Comparison of ENCODE assay signal across 13 cellular contexts in the genomic region with DNA sequence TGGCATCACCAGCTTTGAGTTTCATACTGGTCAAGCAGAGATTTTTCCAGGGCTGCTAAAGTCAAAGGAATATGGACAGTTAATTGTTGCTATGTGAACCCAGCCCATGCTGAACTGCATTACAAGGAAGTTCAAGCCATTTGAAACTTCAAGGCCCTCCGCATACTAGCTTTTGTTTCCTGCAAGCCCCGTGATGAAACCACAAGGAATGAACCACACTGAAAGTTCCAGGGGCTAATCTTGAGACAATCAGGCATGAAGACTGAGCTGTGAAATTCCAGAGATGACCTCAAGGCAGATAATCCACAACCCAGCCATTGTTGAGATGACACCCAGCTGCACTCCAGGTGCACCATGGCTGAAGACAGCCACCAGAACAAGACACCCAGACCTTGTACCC.
DNase-seq lines count a peak whose midpoint lies in the region; FAIRE-seq and TF ChIP-seq lines count a peak whose summit lies in the region.
"Had no signal": no experiment of that assay in that cellular context is flagged by ENCODE, and none has a peak within 500 bp of the region (broad histone marks: within the 10 kb centered on the region; RNA-seq: fewer than 3 reads in every experiment).

No MANE protein-coding gene starts in this region.

- TF ChIP-seq POLR2A in tibial nerve (IDR thresholded peaks at IDR 0.05) (no peak), GM12892 (IDR thresholded peaks at IDR 0.05; ENCODE audit: low read depth, low read length) (no peak)

- 56 to 58% methylated on average over 2 of the region's 2 CpGs for WGBS in tibial nerve, 2 donors

- no peak for TF ChIP-seq EP300 in tibial nerve (IDR thresholded peaks at IDR 0.05)

- H3K4me3 ChIP-seq in NT2/D1 (ENCODE audit: insufficient read length, low read depth) (no peak overlapping the region), foreskin fibroblast (ENCODE audit: low read depth in 1 of 2, low read length in 2 of 2) (no peak overlapping the region), skeletal muscle cell (ENCODE audit: low read depth, low read length) (no peak overlapping the region), tibial nerve (no peak overlapping the region)

- H3K4me1 ChIP-seq in NT2/D1 (ENCODE audit: insufficient read depth, insufficient read length) = peaks cover 7% of the 10 kb centered on the region
- H3K4me1 ChIP-seq in tibial nerve = peaks cover 0 to 14% (median 6%) of the 10 kb centered on the region in 4 donors

- DNase-seq in GM04504 (ENCODE audit: low read depth) (peak; percentile 13), NT2/D1 (ENCODE audit: low read depth, low spot score) (peak; percentile 39), foreskin fibroblast (peak; percentile 17 to 33), skeletal muscle cell (ENCODE audit: low read depth) (peak; percentile 25), tibial nerve (ENCODE audit: low spot score in 2 of 2) (no peak), GM12892 (ENCODE audit: insufficient read length) (no peak)
- no peak for DNase-seq in activated CD4-positive, alpha-beta T cell treated with anti-CD3 and anti-CD28 coated beads, Interleukin-2, amount 50 U/mL, for 48 hours
- DNase-seq: activated CD4-positive, alpha-beta T cell treated with anti-CD3 and anti-CD28 coated beads for 48 hours; activated T-cell treated with anti-CD3 and anti-CD28 coated beads, Interleukin-2, amount 50 U/mL, for 72 hours; aorta; effector CD4-positive, alpha-beta T cell; left cardiac atrium; T-helper 17 cell had no signal

- no peaks in the 10 kb centered on the region for H3K27me3 ChIP-seq in NT2/D1 (ENCODE audit: insufficient read depth, insufficient read length)
- no peaks in the 10 kb centered on the region for H3K27me3 ChIP-seq in tibial nerve

- no peak overlapping the region for H3K27ac ChIP-seq in tibial nerve

- no peak for FAIRE-seq in GM12892 (lab: Jason Lieb, UNC)

- no peak overlapping the region for H3K9ac ChIP-seq in NT2/D1 (ENCODE audit: insufficient read length, low read depth)

- H3K9me3 ChIP-seq in NT2/D1 (ENCODE audit: insufficient read depth, low read length) (no peaks in the 10 kb centered on the region), tibial nerve (no peaks in the 10 kb centered on the region)

- H3K36me3 ChIP-seq in NT2/D1 (ENCODE audit: insufficient read depth, insufficient read length, low read length) (no peaks in the 10 kb centered on the region), tibial nerve (no peaks in the 10 kb centered on the region)

- TF ChIP-seq CTCF in foreskin fibroblast (IDR thresholded peaks at IDR 0.05; ENCODE audit: low read depth, low read length) = no peak
- no peak for TF ChIP-seq CTCF in tibial nerve (IDR thresholded peaks at IDR 0.05)

Comparison
In these comparisons a context has a peak if more than half of its experiments do, and no peak if none do; other contexts are left out.
1. DNase-seq: peak in GM04504 (single experiment), NT2/D1 (single experiment), foreskin fibroblast (2 of 2) and skeletal muscle cell (single experiment); none in tibial nerve (0 of 2), GM12892 (single experiment) and activated CD4-positive, alpha-beta T cell treated with anti-CD3 and anti-CD28 coated beads, Interleukin-2, amount 50 U/mL, for 48 hours (0 of 2).